In genomic region chrX:135522878-135523693, GRCh38 we compare ENCODE assay signal across 1 cellular context.
TF ChIP-seq lines count a peak whose summit lies in the region.

No MANE protein-coding gene starts in this region.

TF ChIP-seq in A549, 52 proteins besides CTCF, POLR2A, EP300 and RAD21 (continued from another document):
- TF ChIP-seq, protein P1, sequence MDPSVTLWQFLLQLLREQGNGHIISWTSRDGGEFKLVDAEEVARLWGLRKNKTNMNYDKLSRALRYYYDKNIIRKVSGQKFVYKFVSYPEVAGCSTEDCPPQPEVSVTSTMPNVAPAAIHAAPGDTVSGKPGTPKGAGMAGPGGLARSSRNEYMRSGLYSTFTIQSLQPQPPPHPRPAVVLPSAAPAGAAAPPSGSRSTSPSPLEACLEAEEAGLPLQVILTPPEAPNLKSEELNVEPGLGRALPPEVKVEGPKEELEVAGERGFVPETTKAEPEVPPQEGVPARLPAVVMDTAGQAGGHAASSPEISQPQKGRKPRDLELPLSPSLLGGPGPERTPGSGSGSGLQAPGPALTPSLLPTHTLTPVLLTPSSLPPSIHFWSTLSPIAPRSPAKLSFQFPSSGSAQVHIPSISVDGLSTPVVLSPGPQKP (IDR thresholded peaks at IDR 0.05; ENCODE audit: low read depth, low read length), result no peak
- TF ChIP-seq FOSL2 (IDR thresholded peaks at IDR 0.05) (no peak), FOSL2 (CRISPR knock-in tag; IDR thresholded peaks at IDR 0.05) (no peak)
